1 cellular context compared by ENCODE assay signal in the genomic region with DNA sequence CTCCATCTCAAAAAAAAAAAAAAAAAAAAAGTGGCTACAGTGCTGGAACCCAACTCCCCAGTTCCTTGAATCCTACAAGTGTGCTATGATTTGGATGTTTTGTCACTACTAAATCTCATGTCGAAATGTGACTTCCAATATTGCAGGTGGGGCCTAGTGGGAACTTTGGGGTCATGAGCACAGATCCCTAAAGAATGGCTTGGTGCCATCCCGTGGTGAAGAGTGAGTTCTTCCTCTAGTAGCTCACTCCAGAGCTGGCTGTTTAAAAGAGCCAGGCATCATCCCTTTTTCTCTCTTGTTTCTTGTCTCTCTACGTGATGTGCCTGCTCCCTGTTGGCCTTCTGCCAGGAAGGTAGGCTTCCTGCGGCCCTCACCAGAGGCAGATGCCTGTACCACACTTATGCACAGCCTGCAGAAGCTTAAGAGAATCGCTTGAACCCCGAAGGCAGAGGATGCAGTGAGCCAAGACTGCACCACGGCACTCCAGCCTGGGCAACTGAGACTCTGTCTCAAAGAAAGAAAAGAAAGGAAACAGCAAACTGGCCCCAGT.
TF ChIP-seq lines count a peak whose summit lies in the region.

No MANE protein-coding gene starts in this region.

TF ChIP-seq in IMR-90, 13 proteins besides CTCF, POLR2A, EP300 and RAD21:
- no peak for TF ChIP-seq RFX5 (IDR thresholded peaks at IDR 0.05; ENCODE audit: low read depth, low read length)
